ENCODE assay signal across 1 cellular context in the genomic region with DNA sequence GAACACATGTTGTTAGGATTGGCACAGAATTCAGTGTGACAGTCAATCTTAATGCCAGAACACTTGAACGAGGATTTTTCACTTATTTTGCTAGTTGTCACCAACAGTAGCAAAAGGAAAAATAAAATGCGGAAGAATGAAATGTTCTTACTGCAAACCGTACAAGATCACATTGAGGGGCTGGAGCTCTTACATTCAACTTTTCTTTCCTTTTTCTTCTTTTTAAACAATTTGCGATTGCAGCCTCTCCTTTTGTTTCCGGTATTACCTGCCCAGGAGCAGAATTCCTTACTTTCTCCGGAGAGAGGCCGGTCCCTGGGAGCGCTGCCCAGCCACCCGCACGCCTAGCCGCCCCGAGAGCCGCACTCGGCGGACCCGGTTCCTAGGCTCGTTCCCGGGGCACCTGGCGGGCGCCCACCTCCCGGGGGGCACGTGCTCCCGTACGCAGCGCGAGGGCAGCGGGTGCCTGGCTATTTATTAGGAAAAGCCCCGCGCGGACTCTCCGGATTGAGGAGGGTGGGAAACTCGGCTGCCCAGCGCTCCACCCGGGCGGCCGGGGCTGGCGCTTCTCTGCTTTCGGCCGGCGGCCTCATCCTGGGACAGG.
A peak's percentile ranks its signal among the peaks of the same experiment; 100 is the strongest.
TF ChIP-seq lines count a peak whose summit lies in the region.

No MANE protein-coding gene starts in this region.

TF ChIP-seq in HepG2, 621 proteins besides CTCF, POLR2A, EP300 and RAD21 (continued from another document):
- no peak for TF ChIP-seq ZNF609 (CRISPR knock-in tag; IDR thresholded peaks at IDR 0.05; ENCODE audit: borderline replicate concordance)
- no peak for TF ChIP-seq THYN1 (CRISPR knock-in tag; IDR thresholded peaks at IDR 0.05; ENCODE audit: borderline replicate concordance, low read depth)
- TF ChIP-seq, protein P1, sequence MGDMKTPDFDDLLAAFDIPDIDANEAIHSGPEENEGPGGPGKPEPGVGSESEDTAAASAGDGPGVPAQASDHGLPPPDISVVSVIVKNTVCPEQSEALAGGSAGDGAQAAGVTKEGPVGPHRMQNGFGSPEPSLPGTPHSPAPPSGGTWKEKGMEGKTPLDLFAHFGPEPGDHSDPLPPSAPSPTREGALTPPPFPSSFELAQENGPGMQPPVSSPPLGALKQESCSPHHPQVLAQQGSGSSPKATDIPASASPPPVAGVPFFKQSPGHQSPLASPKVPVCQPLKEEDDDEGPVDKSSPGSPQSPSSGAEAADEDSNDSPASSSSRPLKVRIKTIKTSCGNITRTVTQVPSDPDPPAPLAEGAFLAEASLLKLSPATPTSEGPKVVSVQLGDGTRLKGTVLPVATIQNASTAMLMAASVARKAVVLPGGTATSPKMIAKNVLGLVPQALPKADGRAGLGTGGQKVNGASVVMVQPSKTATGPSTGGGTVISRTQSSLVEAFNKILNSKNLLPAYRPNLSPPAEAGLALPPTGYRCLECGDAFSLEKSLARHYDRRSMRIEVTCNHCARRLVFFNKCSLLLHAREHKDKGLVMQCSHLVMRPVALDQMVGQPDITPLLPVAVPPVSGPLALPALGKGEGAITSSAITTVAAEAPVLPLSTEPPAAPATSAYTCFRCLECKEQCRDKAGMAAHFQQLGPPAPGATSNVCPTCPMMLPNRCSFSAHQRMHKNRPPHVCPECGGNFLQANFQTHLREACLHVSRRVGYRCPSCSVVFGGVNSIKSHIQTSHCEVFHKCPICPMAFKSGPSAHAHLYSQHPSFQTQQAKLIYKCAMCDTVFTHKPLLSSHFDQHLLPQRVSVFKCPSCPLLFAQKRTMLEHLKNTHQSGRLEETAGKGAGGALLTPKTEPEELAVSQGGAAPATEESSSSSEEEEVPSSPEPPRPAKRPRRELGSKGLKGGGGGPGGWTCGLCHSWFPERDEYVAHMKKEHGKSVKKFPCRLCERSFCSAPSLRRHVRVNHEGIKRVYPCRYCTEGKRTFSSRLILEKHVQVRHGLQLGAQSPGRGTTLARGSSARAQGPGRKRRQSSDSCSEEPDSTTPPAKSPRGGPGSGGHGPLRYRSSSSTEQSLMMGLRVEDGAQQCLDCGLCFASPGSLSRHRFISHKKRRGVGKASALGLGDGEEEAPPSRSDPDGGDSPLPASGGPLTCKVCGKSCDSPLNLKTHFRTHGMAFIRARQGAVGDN (CRISPR knock-in tag; IDR thresholded peaks at IDR 0.05): peak; percentile 74; the same call in 1 of the 2 replicates
- peak; percentile 73 for TF ChIP-seq RBFOX2 (IDR thresholded peaks at IDR 0.05; ENCODE audit: low read depth, low read length)
- TF ChIP-seq PHF8 (CRISPR knock-in tag; IDR thresholded peaks at IDR 0.05): peak; percentile 63; the same call in 1 of the 2 replicates
- no peak for TF ChIP-seq MAFK (conservative IDR thresholded peaks at IDR 0.05 in 1 of 2, IDR thresholded peaks at IDR 0.05 in 1 of 2; ENCODE audit: low read length in 2 of 2)
- peak; percentile 36; the same call in 1 of the 2 replicates for TF ChIP-seq TAF1 (CRISPR knock-in tag; IDR thresholded peaks at IDR 0.05)
- 0 out of 2 replicates have a peak, but pooled peaks have one; percentile 18 for TF ChIP-seq ZNF768 (CRISPR knock-in tag; IDR thresholded peaks at IDR 0.05)
- TF ChIP-seq HDAC1 (CRISPR knock-in tag; IDR thresholded peaks at IDR 0.05): 0 out of 2 replicates have a peak, but pooled peaks have one; percentile 28
- no peak for TF ChIP-seq SOX5 (CRISPR knock-in tag; IDR thresholded peaks at IDR 0.05; ENCODE audit: borderline replicate concordance)
- TF ChIP-seq ZNF501 (CRISPR knock-in tag; IDR thresholded peaks at IDR 0.05): peak; percentile 71; the same call in 1 of the 2 replicates
- 0 out of 2 replicates have a peak, but pooled peaks have one; percentile 7 for TF ChIP-seq ZNF792 (CRISPR knock-in tag; IDR thresholded peaks at IDR 0.05)
- no peak for TF ChIP-seq DPF2 (CRISPR knock-in tag; IDR thresholded peaks at IDR 0.05; ENCODE audit: borderline replicate concordance, low read depth)
- no peak for TF ChIP-seq ZNF503 (CRISPR knock-in tag; IDR thresholded peaks at IDR 0.05)
- TF ChIP-seq ASH2L (IDR thresholded peaks at IDR 0.05; ENCODE audit: insufficient read length, low read depth, low read length): peak; percentile 69
- no peak for TF ChIP-seq SMYD3 (CRISPR knock-in tag; IDR thresholded peaks at IDR 0.05)
- TF ChIP-seq MYC (CRISPR knock-in tag; IDR thresholded peaks at IDR 0.05; ENCODE audit: borderline replicate concordance): peak; percentile 17; the same call in 1 of the 2 replicates
- peak; percentile 16; the same call in 1 of the 2 replicates for TF ChIP-seq HOXA5 (CRISPR knock-in tag; IDR thresholded peaks at IDR 0.05)
- 0 out of 2 replicates have a peak, but pooled peaks have one; percentile 4 for TF ChIP-seq ZBTB38 (CRISPR knock-in tag; IDR thresholded peaks at IDR 0.05)
- peak; percentile 73 for TF ChIP-seq ZNF430 (CRISPR knock-in tag; IDR thresholded peaks at IDR 0.05)
